In genomic region chr12:120744922-120745493, GRCh38 we compare ENCODE assay signal across 28 cellular contexts.
"Had no signal": no experiment of that assay in that cellular context is flagged by ENCODE, and none has a peak within 500 bp of the region (broad histone marks: within the 10 kb centered on the region; RNA-seq: fewer than 3 reads in every experiment).

No MANE protein-coding gene starts in this region.

- H3K27ac ChIP-seq: heart right ventricle, hepatocyte, left lung, lower lobe of right lung, neural progenitor cell, ovary, sigmoid colon, stomach, testis, thyroid gland, transverse colon, upper lobe of left lung, vagina had no signal

- ATAC-seq: heart right ventricle; left colon; left lung; lower lobe of right lung; naive thymus-derived CD8-positive, alpha-beta T cell; right cardiac atrium; stimulated activated naive B cell treated with anti-CD40 and anti-IgM and Interleukin-4, amounts not matched to agents 10 μg/mL and 1 μg/mL and 100 μg/mL, for 72 hours; stimulated activated naive CD8-positive, alpha-beta T cell treated with anti-CD3 and anti-CD28 coated beads, Interleukin-15, Interleukin-2, amounts not matched to agents 100 U/mL and 50 U/mL, for 24 hours had no signal

- H3K9ac ChIP-seq: neural progenitor cell had no signal

- FAIRE-seq: keratinocyte, small intestine had no signal

- H3K4me2 ChIP-seq: hepatocyte, neural progenitor cell had no signal

- H3K79me2 ChIP-seq: hepatocyte had no signal

- H3K4me1 Mint-ChIP-seq: stimulated activated naive B cell treated with anti-CD40 and anti-IgM and Interleukin-4, amounts not matched to agents 10 μg/mL and 1 μg/mL and 100 μg/mL, for 72 hours had no signal

- H3K36me3 ChIP-seq: heart right ventricle, left lung, lower lobe of right lung, neural progenitor cell, ovary, sigmoid colon, thyroid gland, transverse colon, upper lobe of left lung, vagina had no signal

- H3K4me3 Mint-ChIP-seq: naive thymus-derived CD8-positive, alpha-beta T cell; nephron; neural progenitor cell; stimulated activated naive B cell treated with anti-CD40 and anti-IgM and Interleukin-4, amounts not matched to agents 10 μg/mL and 1 μg/mL and 100 μg/mL, for 72 hours had no signal

- H3K36me3 Mint-ChIP-seq: naive thymus-derived CD8-positive, alpha-beta T cell; neural progenitor cell had no signal

- H3K27me3 Mint-ChIP-seq: naive thymus-derived CD8-positive, alpha-beta T cell; progenitor cell of endocrine pancreas; stimulated activated naive B cell treated with anti-CD40 and anti-IgM and Interleukin-4, amounts not matched to agents 10 μg/mL and 1 μg/mL and 100 μg/mL, for 72 hours had no signal

- H3K27me3 ChIP-seq: heart right ventricle, hepatocyte, left lung, neural progenitor cell, ovary, sigmoid colon, stomach, testis, thyroid gland, transverse colon, upper lobe of left lung, vagina had no signal

- H3K9me3 ChIP-seq: heart right ventricle, left lung, lower lobe of right lung, ovary, sigmoid colon, stomach, testis, thyroid gland, transverse colon, upper lobe of left lung, vagina had no signal

- H3K9me3 Mint-ChIP-seq: naive thymus-derived CD8-positive, alpha-beta T cell; nephron; neural progenitor cell; stimulated activated naive B cell treated with anti-CD40 and anti-IgM and Interleukin-4, amounts not matched to agents 10 μg/mL and 1 μg/mL and 100 μg/mL, for 72 hours had no signal

- H3K4me3 ChIP-seq: heart right ventricle, hepatocyte, left lung, lower lobe of right lung, neural progenitor cell, ovary, sigmoid colon, stomach, testis, thyroid gland, transverse colon, upper lobe of left lung, vagina had no signal

- H3K27ac Mint-ChIP-seq: naive thymus-derived CD8-positive, alpha-beta T cell; nephron; neural progenitor cell; progenitor cell of endocrine pancreas; stimulated activated naive B cell treated with anti-CD40 and anti-IgM and Interleukin-4, amounts not matched to agents 10 μg/mL and 1 μg/mL and 100 μg/mL, for 72 hours had no signal

- H2AFZ ChIP-seq: hepatocyte, neural progenitor cell had no signal

- H3K4me1 ChIP-seq: heart right ventricle, left lung, lower lobe of right lung, neural progenitor cell, sigmoid colon, stomach, testis, thyroid gland, transverse colon, upper lobe of left lung, vagina had no signal

- DNase-seq: heart right ventricle; left colon; left lung; lower lobe of right lung; mammary epithelial cell; mesenchymal stem cell; naive thymus-derived CD8-positive, alpha-beta T cell; ovary; right cardiac atrium; sigmoid colon; small intestine; stimulated activated CD4-positive, alpha-beta T cell treated with anti-CD3 and anti-CD28 coated beads, Interleukin-1b, Interleukin-23, amount 100 ng/mL, for 48 hours; stimulated activated CD4-positive, alpha-beta T cell treated with anti-CD3 and anti-CD28 coated beads, Interleukin-2, amount 100 ng/mL, for 48 hours; stimulated activated CD4-positive, alpha-beta T cell treated with anti-CD3 and anti-CD28 coated beads, Interleukin-4, amount 100 ng/mL, for 4 hours; stimulated activated CD8-positive, alpha-beta memory T cell treated with anti-CD3 and anti-CD28 coated beads, Interleukin-4, amount 100 ng/mL, for 48 hours; stimulated activated naive B cell treated with anti-CD40 and anti-IgM and Interleukin-4, amounts not matched to agents 10 μg/mL and 1 μg/mL and 100 μg/mL, for 72 hours; stimulated activated naive CD8-positive, alpha-beta T cell treated with anti-CD3 and anti-CD28 coated beads, Interleukin-15, Interleukin-2, amounts not matched to agents 100 U/mL and 50 U/mL, for 24 hours; stomach; testis; thyroid gland; transverse colon had no signal
